Comparison of ENCODE assay signal across 20 cellular contexts in the genomic region with DNA sequence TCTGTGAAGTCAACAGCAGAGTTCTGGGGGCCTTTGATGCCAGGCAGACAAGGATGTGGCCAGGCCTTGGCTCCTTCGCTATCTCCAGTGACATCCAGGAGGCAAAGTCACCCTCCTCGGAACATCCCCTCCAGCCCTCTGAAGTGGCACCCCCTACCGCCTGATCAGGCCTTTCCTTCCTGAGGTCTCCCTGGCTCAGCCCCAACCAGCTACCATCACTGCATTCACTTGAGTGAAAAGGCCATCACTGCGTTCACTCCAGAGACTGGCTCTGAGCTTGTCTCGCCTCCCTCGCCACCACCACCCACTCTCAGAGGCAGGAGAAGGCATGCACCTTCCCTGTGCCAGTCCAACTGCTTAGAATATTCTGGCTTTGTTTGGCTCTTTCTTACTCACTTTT.
"Had no signal": no experiment of that assay in that cellular context is flagged by ENCODE, and none has a peak within 500 bp of the region (broad histone marks: within the 10 kb centered on the region; RNA-seq: fewer than 3 reads in every experiment).

No MANE protein-coding gene starts in this region.

- H3K9me3 ChIP-seq: esophagus squamous epithelium, gastroesophageal sphincter, left ventricle myocardium inferior, lower lobe of right lung, ovary, right atrium auricular region, sigmoid colon, thyroid gland, uterus had no signal

- H3K27ac ChIP-seq: esophagus squamous epithelium, gastroesophageal sphincter, left ventricle myocardium inferior, lower lobe of right lung, ovary, right atrium auricular region, sigmoid colon, thyroid gland, uterus had no signal

- H3K27me3 ChIP-seq: gastroesophageal sphincter, ovary, right atrium auricular region, sigmoid colon, thyroid gland, uterus had no signal

- H3K4me3 ChIP-seq: esophagus squamous epithelium, gastroesophageal sphincter, left ventricle myocardium inferior, lower lobe of right lung, ovary, right atrium auricular region, sigmoid colon, skin epidermis, thyroid gland, uterus had no signal

- ATAC-seq: effector memory CD8-positive, alpha-beta T cell; gastroesophageal sphincter; left cardiac atrium; lower lobe of right lung; natural killer cell had no signal

- H3K4me1 ChIP-seq: esophagus squamous epithelium, gastroesophageal sphincter, lower lobe of right lung, sigmoid colon, thyroid gland, uterus had no signal

- DNase-seq: effector memory CD8-positive, alpha-beta T cell; esophagus squamous epithelium; foreskin fibroblast; glutamatergic neuron; immature natural killer cell; kidney; left cardiac atrium; left ventricle myocardium inferior; lower lobe of right lung; natural killer cell; nucleus accumbens; ovary; sigmoid colon; stimulated activated CD4-positive, alpha-beta T cell treated with anti-CD3 and anti-CD28 coated beads, Interleukin-12 subunit alpha, Interleukin-12 subunit beta, amount 100 ng/mL, for 4 hours; stimulated activated naive CD4-positive, alpha-beta T cell treated with Interleukin-2 at 50 U/mL for 16 hours; thyroid gland; uterus had no signal

- H3K36me3 ChIP-seq: esophagus squamous epithelium, gastroesophageal sphincter, left ventricle myocardium inferior, lower lobe of right lung, ovary, right atrium auricular region, sigmoid colon, thyroid gland, uterus had no signal
